Comparison of ENCODE assay signal across 2 cellular contexts in genomic region chr7:140689199-140690152, GRCh38.
TF ChIP-seq lines count a peak whose summit lies in the region.

No MANE protein-coding gene starts in this region.

TF ChIP-seq in GM23338, 12 proteins besides CTCF, POLR2A, EP300 and RAD21:
- TF ChIP-seq STAT1 (IDR thresholded peaks at IDR 0.05; ENCODE audit: unreplicated experiment) (no peak), EZH2phosphoT487 (IDR thresholded peaks at IDR 0.05; ENCODE audit: unreplicated experiment) (no peak), ZNF331 (CRISPR knock-in tag; IDR thresholded peaks at IDR 0.05; ENCODE audit: low read depth) (no peak), NANOG (IDR thresholded peaks at IDR 0.05; ENCODE audit: borderline replicate concordance) (no peak), JUNB (IDR thresholded peaks at IDR 0.05; ENCODE audit: unreplicated experiment) (no peak), ETS1 (IDR thresholded peaks at IDR 0.05) (no peak), CREB1 (CRISPR knock-in tag; IDR thresholded peaks at IDR 0.05; ENCODE audit: low read depth) (no peak), ZNF462 (CRISPR knock-in tag; IDR thresholded peaks at IDR 0.05) (no peak)

TF ChIP-seq in H1, 55 proteins besides CTCF, POLR2A, EP300 and RAD21:
- no peak for TF ChIP-seq KDM5A (IDR thresholded peaks at IDR 0.05; ENCODE audit: low read length)
